1 cellular context compared by ENCODE assay signal in the genomic region with DNA sequence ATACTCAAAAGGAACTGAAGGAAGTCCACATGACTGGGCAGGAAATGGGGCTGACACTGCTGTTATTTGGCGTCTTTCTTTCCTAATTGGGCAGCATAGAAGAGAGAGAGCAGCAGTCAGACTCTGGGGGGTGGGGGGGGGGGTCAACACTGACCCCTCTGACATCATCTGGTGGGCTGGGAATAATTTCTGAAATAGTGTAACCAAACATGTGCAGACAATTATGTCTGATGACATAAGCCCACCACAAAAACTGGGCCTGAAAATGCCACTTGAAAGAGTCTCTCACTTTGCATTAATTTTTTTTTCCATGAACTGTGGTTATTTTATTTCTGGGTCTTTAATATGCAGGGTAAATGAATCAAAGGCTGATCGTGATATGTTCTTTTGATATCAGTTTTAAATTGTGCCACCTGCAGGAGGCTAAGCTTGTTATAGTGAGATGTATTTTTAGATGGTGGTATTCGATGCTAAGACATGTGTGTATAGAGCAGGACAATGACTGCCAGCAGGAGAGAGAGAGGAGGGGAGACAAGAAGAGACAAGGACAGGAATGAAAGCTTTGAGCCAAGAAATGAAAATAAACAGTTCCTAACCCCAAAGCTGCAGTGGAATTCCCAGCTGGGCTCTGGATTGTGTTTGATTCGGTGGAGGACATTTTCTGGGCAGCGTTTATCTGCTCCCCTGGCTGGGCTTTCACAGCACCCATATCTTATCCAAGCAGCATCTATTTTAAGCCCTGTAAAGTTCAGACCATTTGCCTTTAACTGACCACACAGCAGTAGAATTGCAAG.
TF ChIP-seq lines count a peak whose summit lies in the region.

No MANE protein-coding gene starts in this region.

TF ChIP-seq in GM23338, 12 proteins besides CTCF, POLR2A, EP300 and RAD21 (continued from another document):
- TF ChIP-seq, protein P1, sequence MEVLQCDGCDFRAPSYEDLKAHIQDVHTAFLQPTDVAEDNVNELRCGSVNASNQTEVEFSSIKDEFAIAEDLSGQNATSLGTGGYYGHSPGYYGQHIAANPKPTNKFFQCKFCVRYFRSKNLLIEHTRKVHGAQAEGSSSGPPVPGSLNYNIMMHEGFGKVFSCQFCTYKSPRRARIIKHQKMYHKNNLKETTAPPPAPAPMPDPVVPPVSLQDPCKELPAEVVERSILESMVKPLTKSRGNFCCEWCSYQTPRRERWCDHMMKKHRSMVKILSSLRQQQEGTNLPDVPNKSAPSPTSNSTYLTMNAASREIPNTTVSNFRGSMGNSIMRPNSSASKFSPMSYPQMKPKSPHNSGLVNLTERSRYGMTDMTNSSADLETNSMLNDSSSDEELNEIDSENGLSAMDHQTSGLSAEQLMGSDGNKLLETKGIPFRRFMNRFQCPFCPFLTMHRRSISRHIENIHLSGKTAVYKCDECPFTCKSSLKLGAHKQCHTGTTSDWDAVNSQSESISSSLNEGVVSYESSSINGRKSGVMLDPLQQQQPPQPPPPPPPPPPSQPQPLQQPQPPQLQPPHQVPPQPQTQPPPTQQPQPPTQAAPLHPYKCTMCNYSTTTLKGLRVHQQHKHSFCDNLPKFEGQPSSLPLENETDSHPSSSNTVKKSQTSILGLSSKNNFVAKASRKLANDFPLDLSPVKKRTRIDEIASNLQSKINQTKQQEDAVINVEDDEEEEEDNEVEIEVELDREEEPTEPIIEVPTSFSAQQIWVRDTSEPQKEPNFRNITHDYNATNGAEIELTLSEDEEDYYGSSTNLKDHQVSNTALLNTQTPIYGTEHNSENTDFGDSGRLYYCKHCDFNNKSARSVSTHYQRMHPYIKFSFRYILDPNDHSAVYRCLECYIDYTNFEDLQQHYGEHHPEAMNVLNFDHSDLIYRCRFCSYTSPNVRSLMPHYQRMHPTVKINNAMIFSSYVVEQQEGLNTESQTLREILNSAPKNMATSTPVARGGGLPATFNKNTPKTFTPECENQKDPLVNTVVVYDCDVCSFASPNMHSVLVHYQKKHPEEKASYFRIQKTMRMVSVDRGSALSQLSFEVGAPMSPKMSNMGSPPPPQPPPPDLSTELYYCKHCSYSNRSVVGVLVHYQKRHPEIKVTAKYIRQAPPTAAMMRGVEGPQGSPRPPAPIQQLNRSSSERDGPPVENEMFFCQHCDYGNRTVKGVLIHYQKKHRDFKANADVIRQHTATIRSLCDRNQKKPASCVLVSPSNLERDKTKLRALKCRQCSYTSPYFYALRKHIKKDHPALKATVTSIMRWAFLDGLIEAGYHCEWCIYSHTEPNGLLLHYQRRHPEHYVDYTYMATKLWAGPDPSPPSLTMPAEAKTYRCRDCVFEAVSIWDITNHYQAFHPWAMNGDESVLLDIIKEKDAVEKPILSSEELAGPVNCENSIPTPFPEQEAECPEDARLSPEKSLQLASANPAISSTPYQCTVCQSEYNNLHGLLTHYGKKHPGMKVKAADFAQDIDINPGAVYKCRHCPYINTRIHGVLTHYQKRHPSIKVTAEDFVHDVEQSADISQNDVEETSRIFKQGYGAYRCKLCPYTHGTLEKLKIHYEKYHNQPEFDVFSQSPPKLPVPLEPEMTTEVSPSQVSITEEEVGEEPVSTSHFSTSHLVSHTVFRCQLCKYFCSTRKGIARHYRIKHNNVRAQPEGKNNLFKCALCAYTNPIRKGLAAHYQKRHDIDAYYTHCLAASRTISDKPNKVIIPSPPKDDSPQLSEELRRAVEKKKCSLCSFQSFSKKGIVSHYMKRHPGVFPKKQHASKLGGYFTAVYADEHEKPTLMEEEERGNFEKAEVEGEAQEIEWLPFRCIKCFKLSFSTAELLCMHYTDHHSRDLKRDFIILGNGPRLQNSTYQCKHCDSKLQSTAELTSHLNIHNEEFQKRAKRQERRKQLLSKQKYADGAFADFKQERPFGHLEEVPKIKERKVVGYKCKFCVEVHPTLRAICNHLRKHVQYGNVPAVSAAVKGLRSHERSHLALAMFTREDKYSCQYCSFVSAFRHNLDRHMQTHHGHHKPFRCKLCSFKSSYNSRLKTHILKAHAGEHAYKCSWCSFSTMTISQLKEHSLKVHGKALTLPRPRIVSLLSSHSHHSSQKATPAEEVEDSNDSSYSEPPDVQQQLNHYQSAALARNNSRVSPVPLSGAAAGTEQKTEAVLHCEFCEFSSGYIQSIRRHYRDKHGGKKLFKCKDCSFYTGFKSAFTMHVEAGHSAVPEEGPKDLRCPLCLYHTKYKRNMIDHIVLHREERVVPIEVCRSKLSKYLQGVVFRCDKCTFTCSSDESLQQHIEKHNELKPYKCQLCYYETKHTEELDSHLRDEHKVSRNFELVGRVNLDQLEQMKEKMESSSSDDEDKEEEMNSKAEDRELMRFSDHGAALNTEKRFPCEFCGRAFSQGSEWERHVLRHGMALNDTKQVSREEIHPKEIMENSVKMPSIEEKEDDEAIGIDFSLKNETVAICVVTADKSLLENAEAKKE (CRISPR knock-in tag; IDR thresholded peaks at IDR 0.05), result no peak
- no peak for TF ChIP-seq STAT1 (IDR thresholded peaks at IDR 0.05; ENCODE audit: unreplicated experiment)
- TF ChIP-seq, protein P2, sequence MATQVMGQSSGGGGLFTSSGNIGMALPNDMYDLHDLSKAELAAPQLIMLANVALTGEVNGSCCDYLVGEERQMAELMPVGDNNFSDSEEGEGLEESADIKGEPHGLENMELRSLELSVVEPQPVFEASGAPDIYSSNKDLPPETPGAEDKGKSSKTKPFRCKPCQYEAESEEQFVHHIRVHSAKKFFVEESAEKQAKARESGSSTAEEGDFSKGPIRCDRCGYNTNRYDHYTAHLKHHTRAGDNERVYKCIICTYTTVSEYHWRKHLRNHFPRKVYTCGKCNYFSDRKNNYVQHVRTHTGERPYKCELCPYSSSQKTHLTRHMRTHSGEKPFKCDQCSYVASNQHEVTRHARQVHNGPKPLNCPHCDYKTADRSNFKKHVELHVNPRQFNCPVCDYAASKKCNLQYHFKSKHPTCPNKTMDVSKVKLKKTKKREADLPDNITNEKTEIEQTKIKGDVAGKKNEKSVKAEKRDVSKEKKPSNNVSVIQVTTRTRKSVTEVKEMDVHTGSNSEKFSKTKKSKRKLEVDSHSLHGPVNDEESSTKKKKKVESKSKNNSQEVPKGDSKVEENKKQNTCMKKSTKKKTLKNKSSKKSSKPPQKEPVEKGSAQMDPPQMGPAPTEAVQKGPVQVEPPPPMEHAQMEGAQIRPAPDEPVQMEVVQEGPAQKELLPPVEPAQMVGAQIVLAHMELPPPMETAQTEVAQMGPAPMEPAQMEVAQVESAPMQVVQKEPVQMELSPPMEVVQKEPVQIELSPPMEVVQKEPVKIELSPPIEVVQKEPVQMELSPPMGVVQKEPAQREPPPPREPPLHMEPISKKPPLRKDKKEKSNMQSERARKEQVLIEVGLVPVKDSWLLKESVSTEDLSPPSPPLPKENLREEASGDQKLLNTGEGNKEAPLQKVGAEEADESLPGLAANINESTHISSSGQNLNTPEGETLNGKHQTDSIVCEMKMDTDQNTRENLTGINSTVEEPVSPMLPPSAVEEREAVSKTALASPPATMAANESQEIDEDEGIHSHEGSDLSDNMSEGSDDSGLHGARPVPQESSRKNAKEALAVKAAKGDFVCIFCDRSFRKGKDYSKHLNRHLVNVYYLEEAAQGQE (IDR thresholded peaks at IDR 0.05; ENCODE audit: unreplicated experiment), result no peak
- TF ChIP-seq ZNF114 (CRISPR knock-in tag; IDR thresholded peaks at IDR 0.05), result no peak
- TF ChIP-seq, protein P3, sequence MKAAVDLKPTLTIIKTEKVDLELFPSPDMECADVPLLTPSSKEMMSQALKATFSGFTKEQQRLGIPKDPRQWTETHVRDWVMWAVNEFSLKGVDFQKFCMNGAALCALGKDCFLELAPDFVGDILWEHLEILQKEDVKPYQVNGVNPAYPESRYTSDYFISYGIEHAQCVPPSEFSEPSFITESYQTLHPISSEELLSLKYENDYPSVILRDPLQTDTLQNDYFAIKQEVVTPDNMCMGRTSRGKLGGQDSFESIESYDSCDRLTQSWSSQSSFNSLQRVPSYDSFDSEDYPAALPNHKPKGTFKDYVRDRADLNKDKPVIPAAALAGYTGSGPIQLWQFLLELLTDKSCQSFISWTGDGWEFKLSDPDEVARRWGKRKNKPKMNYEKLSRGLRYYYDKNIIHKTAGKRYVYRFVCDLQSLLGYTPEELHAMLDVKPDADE (IDR thresholded peaks at IDR 0.05), result no peak
- TF ChIP-seq NANOG (IDR thresholded peaks at IDR 0.05; ENCODE audit: borderline replicate concordance), result no peak
